Comparison of ENCODE assay signal across 8 cellular contexts in the genomic region with DNA sequence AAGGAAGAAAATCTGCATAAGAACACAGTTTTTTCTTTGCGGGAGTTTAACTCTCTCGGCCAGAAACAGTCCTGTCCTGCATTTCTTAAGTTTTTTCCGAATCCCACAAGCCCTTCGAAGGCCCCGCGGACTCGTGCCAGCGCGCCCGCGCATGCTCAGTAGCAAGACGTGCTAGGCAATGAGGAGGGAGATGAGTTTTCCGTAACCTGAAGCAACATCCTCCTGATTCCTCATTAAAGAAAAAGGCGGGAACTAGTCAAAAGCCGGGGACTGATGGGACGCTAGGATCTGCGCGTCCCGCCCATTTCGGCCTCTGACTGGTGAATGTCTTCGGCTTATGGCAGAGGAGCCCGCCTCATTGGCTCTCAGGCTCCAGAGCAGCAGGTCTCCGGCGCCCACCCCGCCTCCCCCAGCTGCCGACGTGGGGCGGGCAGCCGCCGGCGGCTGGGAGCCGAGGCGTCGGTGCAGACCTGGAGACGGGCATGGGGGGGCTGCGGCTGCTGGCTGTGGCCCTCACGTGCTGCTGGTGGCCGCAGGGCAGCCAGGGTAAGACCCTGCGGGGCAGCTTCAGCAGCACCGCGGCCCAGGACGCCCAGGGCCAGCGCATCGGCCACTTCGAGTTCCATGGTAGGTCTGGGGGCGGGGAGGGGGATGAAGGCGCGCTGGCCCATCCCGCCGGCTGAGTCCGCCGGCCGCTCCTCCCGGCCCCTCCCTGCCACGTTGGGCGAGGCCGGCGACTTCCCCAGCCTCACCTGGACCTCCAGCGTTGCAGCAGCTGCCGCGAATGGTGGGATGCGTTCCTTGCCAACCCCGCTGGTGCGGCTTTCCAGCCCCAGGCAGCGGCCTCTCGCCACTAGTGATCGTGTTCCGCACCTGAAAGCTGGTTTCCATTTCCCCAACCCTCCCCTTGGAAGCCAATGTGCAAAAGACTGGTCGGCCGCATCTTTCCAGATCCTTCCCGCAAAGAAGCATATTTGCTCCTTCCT. TPM values are rescaled to one million over a fixed set of nuclear protein-coding genes. Genes with fewer than 3 reads are reported as not detected.
DNase-seq lines count a peak whose midpoint lies in the region; ATAC-seq and TF ChIP-seq lines count a peak whose summit lies in the region.

A gene (plus strand): TSS at position 412 of the 986 bp plus-strand sequence. CDS start 71 bp downstream, at position 483.

- peaks cover 0 to 5% (median 3%) of the 10 kb centered on the region in 3 donors for H3K27me3 Mint-ChIP-seq in CD14-positive monocyte (ENCODE audit: low read depth in 3 of 3)

- TF ChIP-seq CTCF in CD14-positive monocyte (IDR thresholded peaks at IDR 0.05) (no peak), left lung (IDR thresholded peaks at IDR 0.05) (no peak)

- H3K27ac Mint-ChIP-seq in CD14-positive monocyte: peak within 1 kb of the TSS in 3 of 7 donors; percentile 18 to 70 (median 42)

- peaks cover 1 to 9% (median 4%) of the 10 kb centered on the region in 7 donors for H3K9me3 Mint-ChIP-seq in CD14-positive monocyte

- ATAC-seq in GM19372 (IDR thresholded peaks at IDR 0.05; ENCODE audit: low read depth, unreplicated experiment) (peak; percentile 99), HG03521 (IDR thresholded peaks at IDR 0.05; ENCODE audit: unreplicated experiment) (peak; percentile 100), left lung (peak; percentile 100)

- H3K4me3 Mint-ChIP-seq in CD14-positive monocyte: peak within 1 kb of the TSS; percentile 80 to 89

- no peaks in the 10 kb centered on the region for H3K9me3 ChIP-seq in left lung

- H3K27me3 ChIP-seq in left lung: no peaks in the 10 kb centered on the region

- peaks cover 0 to 14% of the 10 kb centered on the region in 2 donors for H3K36me3 ChIP-seq in left lung

- H3K36me3 Mint-ChIP-seq in CD14-positive monocyte: peaks cover 5 to 12% of the 10 kb centered on the region in 2 donors

- DNase-seq in CD14-positive monocyte (ENCODE audit: low spot score) (peak; percentile 76), NCI-H69 (lab: John Stamatoyannopoulos, UW) (peak; percentile 100), dermis microvascular lymphatic vessel endothelial cell (ENCODE audit: low read depth in 2 of 2) (peak; percentile 98 to 99), left lung (peak; percentile 94 to 97)
- peak; percentile 82 to 89 for DNase-seq in activated CD4-positive, alpha-beta T cell treated with anti-CD3 and anti-CD28 coated beads, Interleukin-2, amount 50 U/mL, for 4 hours
- DNase-seq in stimulated activated CD4-positive, alpha-beta T cell treated with anti-CD3 and anti-CD28 coated beads, Interleukin-2, amount 100 ng/mL, for 4 hours (ENCODE audit: low read depth): peak; percentile 87

- H3K27ac ChIP-seq in left lung: peak within 1 kb of the TSS; percentile 81 to 84

- H3K4me1 Mint-ChIP-seq in CD14-positive monocyte: peaks cover 9% of the 10 kb centered on the region

- peaks cover 0 to 19% of the 10 kb centered on the region in 2 donors for H3K4me1 ChIP-seq in left lung

- H3K4me3 ChIP-seq in left lung: peak within 1 kb of the TSS; percentile 56 to 79

- intact Hi-C loops in CD14-positive monocyte (cut with micrococcal nuclease): no loop called here
- intact Hi-C loops in left lung (cut with DNase I): no loop called here

RNA-seq across cellular contexts. Expression of the gene that starts here (rescaled TPM):
- 1 to 10 TPM; 1.0 to 1.1 TPM for polyA plus RNA-seq in CD14-positive monocyte
- total RNA-seq in dermis microvascular lymphatic vessel endothelial cell (8.6 and 10.4 TPM in 2 replicates), left lung (1 to 10 TPM; 7.5 to 7.8 TPM)

Comparison
In these comparisons a context has a peak if more than half of its experiments do, and no peak if none do; other contexts are left out.
1. Peak in every context shown above with its lines: DNase-seq, ATAC-seq, H3K4me3 ChIP-seq and H3K27ac ChIP-seq.